8 cellular contexts compared by ENCODE assay signal in the genomic region with DNA sequence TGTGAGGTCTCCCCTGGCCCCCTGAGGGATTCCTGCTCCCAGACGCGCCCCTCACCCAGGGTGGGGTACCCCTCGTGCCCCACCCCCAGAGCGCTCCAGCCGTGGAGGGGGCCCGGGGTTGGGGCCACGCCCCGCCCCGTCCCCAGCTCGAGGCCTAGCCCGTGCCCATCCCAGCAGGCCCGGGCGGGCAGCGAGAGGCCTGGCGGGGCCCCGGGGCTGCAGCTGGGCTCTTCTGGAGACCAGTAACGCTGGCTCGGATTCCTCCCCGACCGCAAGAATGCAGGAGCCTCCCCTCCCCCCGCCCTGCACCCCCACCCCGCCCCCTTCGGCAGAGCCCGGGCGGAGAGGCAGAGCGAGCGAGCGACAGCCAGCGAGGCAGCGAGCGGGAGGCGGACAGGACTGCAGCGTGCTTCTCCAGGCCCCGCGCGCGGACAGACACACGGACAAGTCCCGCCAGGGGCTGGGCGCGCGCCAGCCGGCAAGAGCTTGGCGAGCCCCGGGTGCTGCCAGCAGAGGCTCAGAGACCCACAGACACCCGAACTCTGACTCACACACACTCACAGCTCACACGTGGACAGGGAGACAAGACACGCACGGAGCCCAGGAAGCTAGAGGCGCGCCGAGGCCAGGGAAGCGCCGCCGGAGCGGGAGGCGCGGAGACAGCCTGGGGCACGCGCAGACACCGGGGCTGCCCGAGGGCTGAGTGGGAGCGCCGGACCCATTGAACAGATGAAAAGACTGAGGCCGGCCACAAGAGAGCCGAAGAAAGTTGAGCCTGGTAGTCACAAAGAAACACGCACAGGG. TPM values are rescaled to one million over a fixed set of nuclear protein-coding genes. Genes with fewer than 3 reads are reported as not detected.
DNase-seq lines count a peak whose midpoint lies in the region; ATAC-seq and TF ChIP-seq lines count a peak whose summit lies in the region.

No MANE protein-coding gene starts in this region.

- no peak for TF ChIP-seq RAD21 in Ishikawa (IDR thresholded peaks at IDR 0.05; ENCODE audit: low read depth)

- H3K27me3 Mint-ChIP-seq in activated T-cell treated with anti-CD3 and anti-CD28 coated beads, Interleukin-2, amount 50 U/mL, for 72 hours (ENCODE audit: low read depth), result no peaks in the 10 kb centered on the region

- H3K4me1 ChIP-seq in esophagus muscularis mucosa (peaks cover 85 to 91% (median 89%) of the 10 kb centered on the region in 4 donors), urinary bladder (ENCODE audit: insufficient read depth) (no peaks in the 10 kb centered on the region)

- H3K27ac Mint-ChIP-seq in activated T-cell treated with anti-CD3 and anti-CD28 coated beads, Interleukin-2, amount 50 U/mL, for 72 hours, result peak overlapping the region; percentile 10

- no CpG with 5 or more reads among the region's 67 CpGs for WGBS in esophagus muscularis mucosa
- whole genome bisulfite sequencing in urinary bladder, result 4% methylated on average over 67 of the region's 67 CpGs

- TF ChIP-seq EP300 in Ishikawa (IDR thresholded peaks at IDR 0.05; ENCODE audit: borderline replicate concordance), result peak; percentile 24
- no peak for TF ChIP-seq EP300 in esophagus muscularis mucosa (IDR thresholded peaks at IDR 0.05)

- peak; percentile 16 to 26 for ATAC-seq in activated T-cell treated with anti-CD3 and anti-CD28 coated beads, Interleukin-2, amount 50 U/mL, for 72 hours (replicated peaks in 1 of 2)
- ATAC-seq in GM21723 (IDR thresholded peaks at IDR 0.05; ENCODE audit: unreplicated experiment), result no peak
- ATAC-seq in HG03439 (IDR thresholded peaks at IDR 0.05; ENCODE audit: unreplicated experiment), result no peak

- peaks cover 0 to 31% (median 28%) of the 10 kb centered on the region in 4 donors for H3K36me3 ChIP-seq in esophagus muscularis mucosa
- peaks cover 1% of the 10 kb centered on the region for H3K36me3 ChIP-seq in urinary bladder (ENCODE audit: insufficient read depth)

- TF ChIP-seq CTCF in esophagus muscularis mucosa (IDR thresholded peaks at IDR 0.05), result no peak

- H3K27ac ChIP-seq in esophagus muscularis mucosa (replicated peaks in 1 of 4) (peak overlapping the region; percentile 90 to 98 (median 96)), urinary bladder (ENCODE audit: low read depth) (peak overlapping the region; percentile 77)

- no peaks in the 10 kb centered on the region for H3K27me3 ChIP-seq in esophagus muscularis mucosa

- H3K4me1 Mint-ChIP-seq in activated T-cell treated with anti-CD3 and anti-CD28 coated beads, Interleukin-2, amount 50 U/mL, for 72 hours (ENCODE audit: low read depth), result peaks cover 74% of the 10 kb centered on the region

- peak; percentile 42 for TF ChIP-seq POLR2A in esophagus muscularis mucosa (IDR thresholded peaks at IDR 0.05; ENCODE audit: low read depth)

- H3K36me3 Mint-ChIP-seq in activated T-cell treated with anti-CD3 and anti-CD28 coated beads, Interleukin-2, amount 50 U/mL, for 72 hours (ENCODE audit: insufficient read depth in 2 of 2), result peaks cover 0 to 2% of the 10 kb centered on the region in 2 donors

- peak; percentile 84 for DNase-seq in AG08395 (ENCODE audit: low spot score)
- peak; percentile 50 to 60 for DNase-seq in activated T-cell treated with anti-CD3 and anti-CD28 coated beads, Interleukin-2, amount 50 U/mL, for 72 hours
- DNase-seq in esophagus muscularis mucosa (ENCODE audit: extremely low spot score), result no peak
- DNase-seq in myocyte (ENCODE audit: low read depth), result peak; percentile 92

- intact Hi-C loops in esophagus muscularis mucosa (cut with DNase I), result loop anchor here (1.0 kb wide), 1 partner anchor 16 kb away; no protein-coding TSS in a partner anchor

- H3K9me3 Mint-ChIP-seq in activated T-cell treated with anti-CD3 and anti-CD28 coated beads, Interleukin-2, amount 50 U/mL, for 72 hours, result no peaks in the 10 kb centered on the region

- H3K4me3 Mint-ChIP-seq in activated T-cell treated with anti-CD3 and anti-CD28 coated beads, Interleukin-2, amount 50 U/mL, for 72 hours, result peak overlapping the region; percentile 73 to 84

- H3K4me3 ChIP-seq in esophagus muscularis mucosa (peak overlapping the region; percentile 48 to 61 (median 52)), urinary bladder (ENCODE audit: low read depth, low read length) (peak overlapping the region; percentile 21)

- H3K9me3 ChIP-seq in esophagus muscularis mucosa, result no peaks in the 10 kb centered on the region

TF ChIP-seq in Ishikawa, 13 proteins besides CTCF, POLR2A, EP300 and RAD21:
- TF ChIP-seq CREB1 (IDR thresholded peaks at IDR 0.05; ENCODE audit: low read depth), result no peak
- peak; percentile 93 for TF ChIP-seq ZBTB7A (IDR thresholded peaks at IDR 0.05; ENCODE audit: low read depth)
- TF ChIP-seq, protein P1, sequence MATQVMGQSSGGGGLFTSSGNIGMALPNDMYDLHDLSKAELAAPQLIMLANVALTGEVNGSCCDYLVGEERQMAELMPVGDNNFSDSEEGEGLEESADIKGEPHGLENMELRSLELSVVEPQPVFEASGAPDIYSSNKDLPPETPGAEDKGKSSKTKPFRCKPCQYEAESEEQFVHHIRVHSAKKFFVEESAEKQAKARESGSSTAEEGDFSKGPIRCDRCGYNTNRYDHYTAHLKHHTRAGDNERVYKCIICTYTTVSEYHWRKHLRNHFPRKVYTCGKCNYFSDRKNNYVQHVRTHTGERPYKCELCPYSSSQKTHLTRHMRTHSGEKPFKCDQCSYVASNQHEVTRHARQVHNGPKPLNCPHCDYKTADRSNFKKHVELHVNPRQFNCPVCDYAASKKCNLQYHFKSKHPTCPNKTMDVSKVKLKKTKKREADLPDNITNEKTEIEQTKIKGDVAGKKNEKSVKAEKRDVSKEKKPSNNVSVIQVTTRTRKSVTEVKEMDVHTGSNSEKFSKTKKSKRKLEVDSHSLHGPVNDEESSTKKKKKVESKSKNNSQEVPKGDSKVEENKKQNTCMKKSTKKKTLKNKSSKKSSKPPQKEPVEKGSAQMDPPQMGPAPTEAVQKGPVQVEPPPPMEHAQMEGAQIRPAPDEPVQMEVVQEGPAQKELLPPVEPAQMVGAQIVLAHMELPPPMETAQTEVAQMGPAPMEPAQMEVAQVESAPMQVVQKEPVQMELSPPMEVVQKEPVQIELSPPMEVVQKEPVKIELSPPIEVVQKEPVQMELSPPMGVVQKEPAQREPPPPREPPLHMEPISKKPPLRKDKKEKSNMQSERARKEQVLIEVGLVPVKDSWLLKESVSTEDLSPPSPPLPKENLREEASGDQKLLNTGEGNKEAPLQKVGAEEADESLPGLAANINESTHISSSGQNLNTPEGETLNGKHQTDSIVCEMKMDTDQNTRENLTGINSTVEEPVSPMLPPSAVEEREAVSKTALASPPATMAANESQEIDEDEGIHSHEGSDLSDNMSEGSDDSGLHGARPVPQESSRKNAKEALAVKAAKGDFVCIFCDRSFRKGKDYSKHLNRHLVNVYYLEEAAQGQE (IDR thresholded peaks at IDR 0.05; ENCODE audit: low read depth), result no peak
- peak; percentile 69 for TF ChIP-seq TCF12 (IDR thresholded peaks at IDR 0.05; ENCODE audit: low read depth)
- no peak; the same call in 1 of the 2 replicates for TF ChIP-seq NFIC (IDR thresholded peaks at IDR 0.05)
- TF ChIP-seq, protein P2, sequence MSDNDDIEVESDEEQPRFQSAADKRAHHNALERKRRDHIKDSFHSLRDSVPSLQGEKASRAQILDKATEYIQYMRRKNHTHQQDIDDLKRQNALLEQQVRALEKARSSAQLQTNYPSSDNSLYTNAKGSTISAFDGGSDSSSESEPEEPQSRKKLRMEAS (IDR thresholded peaks at IDR 0.05), result peak; percentile 60; the same call in 1 of the 2 replicates
- TF ChIP-seq TEAD4 (IDR thresholded peaks at IDR 0.05), result peak; percentile 87
TF ChIP-seq in Ishikawa: peak in this region for 4.

RNA-seq across cellular contexts. Expression of a gene that starts 15.2 kb away (rescaled TPM):
- 10 to 100 TPM; 33.5 to 34.5 TPM for total RNA-seq in activated T-cell treated with anti-CD3 and anti-CD28 coated beads, Interleukin-2, amount 50 U/mL, for 72 hours
- total RNA-seq in esophagus muscularis mucosa (10 to 100 TPM; 19.1 to 66.2 (median 42.7) TPM), myocyte (15.2 and 22.1 TPM in 2 replicates), urinary bladder (15.1 TPM)
- polyA plus RNA-seq in myocyte (2012), result 36.4 TPM
- 48.1 TPM for polyA plus RNA-seq in urinary bladder

RNA-seq across cellular contexts. Expression of a gene that starts 26.8 kb away (rescaled TPM):
- 10 to 100 TPM; 16.9 to 20.3 TPM for total RNA-seq in activated T-cell treated with anti-CD3 and anti-CD28 coated beads, Interleukin-2, amount 50 U/mL, for 72 hours
- total RNA-seq in esophagus muscularis mucosa, result under 1 TPM in 1 of 4 donors, not detected in 3; 0.17 TPM
- total RNA-seq in myocyte, result not detected in 2 replicates
- polyA plus RNA-seq in myocyte (2012), result not detected
- not detected for total RNA-seq in urinary bladder
- 0.38 TPM for polyA plus RNA-seq in urinary bladder

RNA-seq across cellular contexts. Expression of a gene that starts 45.6 kb away (rescaled TPM):
- 1 to 10 TPM in 1 of 2 donors, under 1 TPM in 1; 0.53 to 1.2 TPM for total RNA-seq in activated T-cell treated with anti-CD3 and anti-CD28 coated beads, Interleukin-2, amount 50 U/mL, for 72 hours
- total RNA-seq in esophagus muscularis mucosa (not detected), myocyte (not detected in 2 replicates), urinary bladder (38.2 TPM)
- polyA plus RNA-seq in myocyte (2012), result 0.82 TPM
- polyA plus RNA-seq in urinary bladder, result 33.8 TPM

Comparison
In these comparisons a context has a peak if more than half of its experiments do, and no peak if none do; other contexts are left out.
1. ATAC-seq: peak in activated T-cell treated with anti-CD3 and anti-CD28 coated beads, Interleukin-2, amount 50 U/mL, for 72 hours (2 of 2); none in GM21723 (single experiment) and HG03439 (single experiment).
2. RNA of a gene that starts 26.8 kb away (total RNA-seq): 16.9 to 20.3 TPM in activated T-cell treated with anti-CD3 and anti-CD28 coated beads, Interleukin-2, amount 50 U/mL, for 72 hours; 0.17 TPM in esophagus muscularis mucosa, not detected in myocyte and not detected in urinary bladder (single experiment); every median in the first group is over 10 times any median in the second.
3. RNA of a gene that starts 45.6 kb away (total RNA-seq): 38.2 TPM in urinary bladder (single experiment); 0.53 to 1.2 TPM in activated T-cell treated with anti-CD3 and anti-CD28 coated beads, Interleukin-2, amount 50 U/mL, for 72 hours, not detected in esophagus muscularis mucosa and not detected in myocyte; every median in the first group is over 10 times any median in the second.